ENCODE assay signal across 8 cellular contexts in the genomic region with DNA sequence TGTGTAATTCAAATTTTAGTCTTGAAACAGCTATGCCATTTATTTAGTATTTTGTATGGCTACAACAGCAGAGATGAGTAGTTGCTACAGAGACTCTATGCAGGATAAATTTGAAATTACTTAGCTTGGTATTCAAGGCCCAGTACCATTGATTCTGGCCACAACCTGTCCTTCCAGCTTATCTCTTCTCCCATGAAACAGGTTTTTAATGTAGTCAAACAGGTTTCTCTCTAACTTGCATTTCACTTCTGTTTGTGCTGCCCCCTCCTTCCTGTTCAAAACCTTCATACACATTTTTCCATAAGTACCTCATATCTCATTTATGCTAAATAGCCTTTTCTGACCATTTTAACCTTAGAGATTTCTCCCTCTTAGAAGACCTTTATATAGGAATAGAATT. TPM values are rescaled to one million over a fixed set of nuclear protein-coding genes. Genes with fewer than 3 reads are reported as not detected.
DNase-seq lines count a peak whose midpoint lies in the region; ATAC-seq and TF ChIP-seq lines count a peak whose summit lies in the region.

No MANE protein-coding gene starts in this region.

- H3K27me3 ChIP-seq in SK-N-SH (ENCODE audit: insufficient read depth), result no peaks in the 10 kb centered on the region
- H3K27me3 ChIP-seq in esophagus squamous epithelium, result no peaks in the 10 kb centered on the region
- H3K27me3 ChIP-seq in stomach smooth muscle (ENCODE audit: control insufficient read depth in 1 of 2, insufficient read depth in 2 of 2, low read length in 2 of 2), result no peaks in the 10 kb centered on the region

- H3K27ac ChIP-seq in SK-N-SH (ENCODE audit: low read depth in 2 of 2, low read length in 1 of 2), result peak overlapping the region in 1 of 2 experiments; percentile 97; a peak in 2 of 4 replicates
- peak overlapping the region; percentile 45 to 100 (median 99) for H3K27ac ChIP-seq in esophagus squamous epithelium
- H3K27ac ChIP-seq in stomach smooth muscle (ENCODE audit: low read length), result peak overlapping the region; percentile 94

- POLR2A ChIA-PET in SK-N-SH (lab: Yijun Ruan, JAX), result no interaction called here

- TF ChIP-seq EP300 in SK-N-SH (IDR thresholded peaks at IDR 0.05; ENCODE audit: borderline replicate concordance in 1 of 2, low read depth in 1 of 2, low read length in 1 of 2), result no peak

- no peak overlapping the region for H2AFZ ChIP-seq in SK-N-SH (ENCODE audit: low read depth)

- H3K79me2 ChIP-seq in SK-N-SH (ENCODE audit: insufficient read depth), result peaks cover 82% of the 10 kb centered on the region

- H3K4me2 ChIP-seq in SK-N-SH, result peak overlapping the region; percentile 80

- H3K9me2 ChIP-seq in SK-N-SH, result no peaks in the 10 kb centered on the region

- TF ChIP-seq RAD21 in SK-N-SH (IDR thresholded peaks at IDR 0.05; ENCODE audit: low read length), result no peak

- peaks cover 73% of the 10 kb centered on the region for H4K20me1 ChIP-seq in SK-N-SH (ENCODE audit: insufficient read depth)

- intact Hi-C loops in esophagus squamous epithelium (cut with DNase I), result no loop called here

- H3K4me3 ChIP-seq in SK-N-SH (ENCODE audit: low read depth in 2 of 2, low read length in 1 of 2), result no peak overlapping the region
- H3K4me3 ChIP-seq in esophagus squamous epithelium, result no peak overlapping the region
- peak overlapping the region in 1 of 2 donors; percentile 16 for H3K4me3 ChIP-seq in stomach smooth muscle (ENCODE audit: low read length in 2 of 2)

- CTCF ChIA-PET in SK-N-SH (lab: Yijun Ruan, JAX), result interaction anchor here (1.5 kb wide), 2 partner anchors 47 to 58 kb away, joined by 3 read pairs; no protein-coding TSS in a partner anchor

- H3K9me3 ChIP-seq in SK-N-SH, result no peaks in the 10 kb centered on the region
- H3K9me3 ChIP-seq in esophagus squamous epithelium, result no peaks in the 10 kb centered on the region
- no peaks in the 10 kb centered on the region for H3K9me3 ChIP-seq in stomach smooth muscle (ENCODE audit: control insufficient read depth in 2 of 2, low read length in 2 of 2)

- no peak for ATAC-seq in SK-N-SH treated with all-trans-retinoic acid at 6 μM for 48 hours
- ATAC-seq in HG02610 (IDR thresholded peaks at IDR 0.05; ENCODE audit: unreplicated experiment), result no peak

- DNase-seq in SK-N-SH, result no peak
- DNase-seq in NCI-H526 treated with DMSO at 0.1 percent for 48 hours (lab: John Stamatoyannopoulos, UW), result peak; percentile 93
- DNase-seq in esophagus squamous epithelium (lab: John Stamatoyannopoulos, UW), result no peak
- no peak for DNase-seq in NCI-H1092 (lab: John Stamatoyannopoulos, UW)
- no peak for DNase-seq in NOMO-1 treated with DMSO at 0.1 percent for 48 hours (lab: John Stamatoyannopoulos, UW; ENCODE audit: unreplicated experiment)

- H3F3A ChIP-seq in SK-N-SH (replicated peaks; ENCODE audit: insufficient read depth), result peaks cover 43% of the 10 kb centered on the region

- TF ChIP-seq POLR2A in esophagus squamous epithelium (IDR thresholded peaks at IDR 0.05), result no peak

- H3K4me1 ChIP-seq in SK-N-SH (ENCODE audit: control insufficient read depth in 1 of 2, insufficient read depth in 2 of 2, low read depth in 1 of 2, low read length in 1 of 2) (peaks cover 23 to 24% of the 10 kb centered on the region in 2 experiments), esophagus squamous epithelium (peaks cover 19 to 77% (median 42%) of the 10 kb centered on the region in 3 donors), stomach smooth muscle (ENCODE audit: control insufficient read depth, insufficient read depth, low read length) (peaks cover 13% of the 10 kb centered on the region)

- no peaks in the 10 kb centered on the region for H3K36me3 ChIP-seq in SK-N-SH (replicated peaks in 1 of 2; ENCODE audit: control insufficient read depth in 1 of 2, insufficient read depth in 2 of 2, low read length in 1 of 2)
- no peaks in the 10 kb centered on the region for H3K36me3 ChIP-seq in esophagus squamous epithelium
- H3K36me3 ChIP-seq in stomach smooth muscle (ENCODE audit: control insufficient read depth in 2 of 2, insufficient read depth in 2 of 2, low read length in 2 of 2), result no peaks in the 10 kb centered on the region

- TF ChIP-seq CTCF in SK-N-SH (IDR thresholded peaks at IDR 0.05) (no peak), esophagus squamous epithelium (IDR thresholded peaks at IDR 0.05) (no peak)

- H3K9ac ChIP-seq in SK-N-SH (no peak overlapping the region), stomach smooth muscle (ENCODE audit: low read length in 2 of 2) (peak overlapping the region in 1 of 2 donors; percentile 93)

TF ChIP-seq in SK-N-SH, 30 proteins besides CTCF, POLR2A, EP300 and RAD21:
- TF ChIP-seq CHD2 (IDR thresholded peaks at IDR 0.05; ENCODE audit: low read length, partially characterized antibody) (no peak), RCOR1 (IDR thresholded peaks at IDR 0.05; ENCODE audit: low read length) (no peak), RXRA (IDR thresholded peaks at IDR 0.05; ENCODE audit: borderline replicate concordance, low read depth) (no peak), GABPA (IDR thresholded peaks at IDR 0.05; ENCODE audit: low read depth) (no peak)
TF ChIP-seq in SK-N-SH: peak in this region for 0.

TF ChIP-seq in SK-N-SH treated with all-trans-retinoic acid at 6 μM for 48 hours, 23 proteins besides CTCF, POLR2A, EP300 and RAD21:
- no peak for TF ChIP-seq CSRNP3 (CRISPR knock-in tag; IDR thresholded peaks at IDR 0.05)
- TF ChIP-seq, protein P1, sequence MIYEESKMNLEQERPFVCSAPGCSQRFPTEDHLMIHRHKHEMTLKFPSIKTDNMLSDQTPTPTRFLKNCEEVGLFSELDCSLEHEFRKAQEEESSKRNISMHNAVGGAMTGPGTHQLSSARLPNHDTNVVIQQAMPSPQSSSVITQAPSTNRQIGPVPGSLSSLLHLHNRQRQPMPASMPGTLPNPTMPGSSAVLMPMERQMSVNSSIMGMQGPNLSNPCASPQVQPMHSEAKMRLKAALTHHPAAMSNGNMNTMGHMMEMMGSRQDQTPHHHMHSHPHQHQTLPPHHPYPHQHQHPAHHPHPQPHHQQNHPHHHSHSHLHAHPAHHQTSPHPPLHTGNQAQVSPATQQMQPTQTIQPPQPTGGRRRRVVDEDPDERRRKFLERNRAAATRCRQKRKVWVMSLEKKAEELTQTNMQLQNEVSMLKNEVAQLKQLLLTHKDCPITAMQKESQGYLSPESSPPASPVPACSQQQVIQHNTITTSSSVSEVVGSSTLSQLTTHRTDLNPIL (CRISPR knock-in tag; IDR thresholded peaks at IDR 0.05; ENCODE audit: low read depth), result no peak
- TF ChIP-seq OSR1 (CRISPR knock-in tag; IDR thresholded peaks at IDR 0.05), result no peak
- no peak for TF ChIP-seq ESRRG (CRISPR knock-in tag; IDR thresholded peaks at IDR 0.05)
- no peak for TF ChIP-seq ZNF70 (CRISPR knock-in tag; IDR thresholded peaks at IDR 0.05)
- no peak for TF ChIP-seq ZNF8 (CRISPR knock-in tag; IDR thresholded peaks at IDR 0.05)
- TF ChIP-seq RARB (CRISPR knock-in tag; IDR thresholded peaks at IDR 0.05), result no peak
- no peak for TF ChIP-seq TSHZ2 (CRISPR knock-in tag; IDR thresholded peaks at IDR 0.05)
- TF ChIP-seq ISL1 (CRISPR knock-in tag; IDR thresholded peaks at IDR 0.05), result no peak

RNA-seq across cellular contexts. Expression of gene USP47, which starts 3.3 kb away (rescaled TPM):
- 10.3 and 13.3 TPM in 2 replicates for polyA plus RNA-seq in SK-N-SH (2012; rRNA removed)
- polyA plus RNA-seq in SK-N-SH (2012; cell fraction: cytosol; rRNA removed), result 12.9 and 14.2 TPM in 2 replicates
- polyA plus RNA-seq in SK-N-SH (2012; cell fraction: nucleus; rRNA removed), result 14.1 and 28.0 TPM in 2 replicates
- 10 to 100 TPM; 30.5 to 74.2 (median 43.6) TPM for total RNA-seq in esophagus squamous epithelium
